ENCODE assay signal across 8 cellular contexts in the genomic region with DNA sequence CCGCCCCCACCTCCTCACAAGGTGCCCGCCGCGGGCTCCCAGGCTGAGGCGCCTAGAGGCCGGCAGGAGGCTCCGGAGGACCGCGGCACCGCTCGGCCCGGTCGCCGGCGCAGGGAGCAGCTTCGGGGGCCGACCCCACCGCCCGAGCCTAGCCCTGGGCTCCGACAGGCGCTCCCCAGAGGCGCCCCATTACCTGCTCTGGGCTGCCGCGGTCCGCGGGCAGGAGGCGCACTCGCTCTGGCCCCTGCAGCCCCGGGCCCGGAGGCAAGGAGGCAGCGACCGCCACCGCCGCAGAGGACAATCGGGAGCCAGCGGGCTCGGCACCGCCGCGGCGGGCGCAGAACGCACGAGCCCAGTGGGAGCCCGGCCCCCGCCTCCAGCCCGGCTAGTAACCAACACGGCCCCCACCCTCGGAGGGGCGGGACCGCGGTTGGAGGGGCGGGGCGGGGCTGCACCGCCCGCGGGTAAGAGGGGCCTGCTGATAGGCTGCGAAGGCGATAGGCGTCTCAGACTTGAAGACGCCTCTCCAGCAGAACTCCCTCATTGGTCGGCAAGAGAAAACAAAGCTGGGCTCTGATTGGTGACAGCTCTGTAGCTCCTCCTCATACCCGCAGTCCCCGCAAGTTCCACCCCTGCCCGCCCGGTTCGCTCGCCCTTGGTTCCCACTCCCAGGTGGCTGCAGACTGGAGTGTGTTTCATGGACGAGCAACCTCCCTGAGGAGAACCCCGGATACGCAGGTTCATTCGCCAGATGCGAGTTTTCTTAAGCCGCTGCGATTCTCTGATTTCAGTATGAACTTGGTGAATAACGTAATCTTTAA. TPM values are rescaled to one million over a fixed set of nuclear protein-coding genes. Genes with fewer than 3 reads are reported as not detected.
DNase-seq lines count a peak whose midpoint lies in the region; ATAC-seq, FAIRE-seq and TF ChIP-seq lines count a peak whose summit lies in the region.

A gene (minus strand): TSS at position 397 of the 821 bp plus-strand sequence. CDS start 64,460 bp downstream, outside the sequence.

- H3K4me1 ChIP-seq in uterus = no peaks in the 10 kb centered on the region

- intact Hi-C loops in uterus (cut with DNase I; ENCODE audit: low total_unique reads) = no loop called here

- peak within 1 kb of the TSS; percentile 48 to 93 for H3K4me3 ChIP-seq in uterus

- no peaks in the 10 kb centered on the region for H3K36me3 ChIP-seq in uterus

- no peaks in the 10 kb centered on the region for H3K9me3 ChIP-seq in uterus

- TF ChIP-seq CTCF in uterus (IDR thresholded peaks at IDR 0.05) = peak; percentile 11 to 50 (median 39)

- no peaks in the 10 kb centered on the region for H3K27me3 ChIP-seq in uterus

- TF ChIP-seq POLR2A in uterus (IDR thresholded peaks at IDR 0.05) = peak in 1 of 2 donors; percentile 61

- peak; percentile 100 for ATAC-seq in HG03039 (IDR thresholded peaks at IDR 0.05; ENCODE audit: unreplicated experiment)

- DNase-seq in GM18507 (ENCODE audit: extremely low spot score, insufficient read length, low read depth) = peak; percentile 87
- DNase-seq in NCI-H2029 treated with DMSO at 0.1 percent for 48 hours (lab: John Stamatoyannopoulos, UW) = peak; percentile 77
- DNase-seq in T1000 (lab: John Stamatoyannopoulos, UW) = peak; percentile 91
- peak; percentile 98 for DNase-seq in astrocyte of the hippocampus (ENCODE audit: low read depth, low spot score)
- DNase-seq in hepatic stellate cell (ENCODE audit: low spot score) = peak; percentile 97
- DNase-seq in pulmonary artery endothelial cell (ENCODE audit: low read depth, low spot score) = peak; percentile 93
- peak; percentile 95 to 96 for DNase-seq in uterus

- FAIRE-seq in GM18507 (lab: Jason Lieb, UNC) = peak; percentile 99

- peak within 1 kb of the TSS; percentile 88 to 94 for H3K27ac ChIP-seq in uterus

RNA-seq across cellular contexts. Expression of the gene that starts here (rescaled TPM):
- total RNA-seq in pulmonary artery endothelial cell (0.07 TPM in 2 replicates), uterus (10 to 100 TPM in 2 of 4 donors, 1 to 10 TPM in 2; 3.6 to 18.0 (median 13.1) TPM)

Comparison
In these comparisons a context has a peak if more than half of its experiments do, and no peak if none do; other contexts are left out.
1. Peak in every context shown above with its lines: DNase-seq, ATAC-seq, H3K4me3 ChIP-seq and H3K27ac ChIP-seq.
2. Peak in DNase-seq in pulmonary artery endothelial cell; RNA of the gene not detected or under 1 TPM.